In genomic region chr12:52524898-52525591, GRCh38 we compare ENCODE assay signal across 1 cellular context.
TF ChIP-seq lines count a peak whose summit lies in the region.

No MANE protein-coding gene starts in this region.

TF ChIP-seq in GM23338, 12 proteins besides CTCF, POLR2A, EP300 and RAD21:
- TF ChIP-seq JUNB (IDR thresholded peaks at IDR 0.05; ENCODE audit: unreplicated experiment): no peak
- no peak for TF ChIP-seq EZH2 (IDR thresholded peaks at IDR 0.05; ENCODE audit: low read depth, unreplicated experiment)
- TF ChIP-seq STAT1 (IDR thresholded peaks at IDR 0.05; ENCODE audit: unreplicated experiment): no peak
